In the genomic region with DNA sequence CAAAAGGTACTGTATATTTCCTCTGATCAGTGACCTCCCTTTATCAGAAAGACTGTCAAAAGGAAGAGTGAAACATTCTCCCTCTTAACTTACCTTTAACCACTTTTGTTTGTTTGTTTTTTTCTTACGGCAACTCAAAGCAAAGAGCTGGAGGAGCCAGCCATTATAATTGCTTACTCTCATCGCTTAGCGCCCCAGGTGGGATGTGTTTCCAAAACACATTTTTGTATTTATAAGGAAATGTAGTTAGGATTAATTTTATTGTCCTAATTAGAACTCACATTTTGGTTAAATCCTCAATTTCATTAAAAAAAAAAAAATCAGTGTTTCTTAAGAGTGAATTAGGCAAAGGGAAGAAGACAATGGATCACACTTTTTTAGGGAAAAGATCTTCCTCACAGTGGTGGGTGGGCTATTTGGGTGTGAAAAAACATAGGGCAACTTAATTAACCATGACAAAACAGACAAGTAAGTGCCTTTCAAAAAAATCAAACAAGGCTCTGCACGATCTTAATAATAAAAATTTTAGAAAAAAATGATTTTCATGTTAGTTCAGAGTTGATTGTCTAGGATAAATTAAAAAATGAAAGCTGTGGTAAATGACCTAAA, we compare ENCODE assay signal across 18 cellular contexts. TPM values are rescaled to one million over a fixed set of nuclear protein-coding genes. Genes with fewer than 3 reads are reported as not detected.
DNase-seq lines count a peak whose midpoint lies in the region; ATAC-seq, FAIRE-seq and TF ChIP-seq lines count a peak whose summit lies in the region.
"Had no signal": no experiment of that assay in that cellular context is flagged by ENCODE, and none has a peak within 500 bp of the region (broad histone marks: within the 10 kb centered on the region; RNA-seq: fewer than 3 reads in every experiment).

No MANE protein-coding gene starts in this region.

- ATAC-seq in HepG2 (no peak), HG02840 (IDR thresholded peaks at IDR 0.05; ENCODE audit: low FRiP score, unreplicated experiment) (no peak)
- no peak for ATAC-seq in naive thymus-derived CD4-positive, alpha-beta T cell
- ATAC-seq: activated CD8-positive, alpha-beta T cell treated with anti-CD3 and anti-CD28 coated beads, Interleukin-2, amount 10 ng/mL, durations not matched to agents 7 days and 5 days had no signal

- H3K4me1 ChIP-seq in HepG2 (ENCODE audit: insufficient read depth, low read length) (peaks cover 75% of the 10 kb centered on the region), stomach (peaks cover 24 to 76% (median 44%) of the 10 kb centered on the region in 4 donors)
- H3K4me1 ChIP-seq in naive thymus-derived CD4-positive, alpha-beta T cell (ENCODE audit: control insufficient read depth in 2 of 2, insufficient read depth in 2 of 2, low read length in 2 of 2): peaks cover 0 to 8% of the 10 kb centered on the region in 2 donors
- H3K4me1 ChIP-seq: BE2C, colonic mucosa had no signal

- no peak for TF ChIP-seq RAD21 in HepG2 (CRISPR knock-in tag; IDR thresholded peaks at IDR 0.05)

- H3K4me2 ChIP-seq in HepG2 (ENCODE audit: low read depth, low read length): peak overlapping the region; percentile 28

- CTCF ChIA-PET in HepG2 (lab: Yijun Ruan, JAX; ENCODE audit: low intra/inter-chr PET ratio, low total read pairs): no interaction called here
- CTCF ChIA-PET in naive thymus-derived CD4-positive, alpha-beta T cell (lab: Charles Lee): no interaction called here

- TF ChIP-seq CTCF in HepG2 (CRISPR knock-in tag; IDR thresholded peaks at IDR 0.05): no peak
- TF ChIP-seq CTCF in stomach (IDR thresholded peaks at IDR 0.05): no peak

- TF ChIP-seq EP300 in HepG2 (IDR thresholded peaks at IDR 0.05; ENCODE audit: low read depth in 2 of 2, low read length in 2 of 2) (no peak), HepG2 (CRISPR knock-in tag; IDR thresholded peaks at IDR 0.05; ENCODE audit: borderline replicate concordance) (no peak), stomach (IDR thresholded peaks at IDR 0.05) (no peak)

- H3K27me3 Mint-ChIP-seq in naive thymus-derived CD4-positive, alpha-beta T cell: peaks cover 4 to 46% (median 14%) of the 10 kb centered on the region in 5 donors

- no peaks in the 10 kb centered on the region for H3K27me3 ChIP-seq in HepG2 (ENCODE audit: control insufficient read depth in 1 of 2, insufficient read depth in 2 of 2, low read length in 2 of 2)
- no peaks in the 10 kb centered on the region for H3K27me3 ChIP-seq in stomach
- no peaks in the 10 kb centered on the region for H3K27me3 ChIP-seq in naive thymus-derived CD4-positive, alpha-beta T cell (ENCODE audit: control insufficient read depth in 2 of 2, insufficient read depth in 2 of 2, low read length in 2 of 2)
- H3K27me3 ChIP-seq: colonic mucosa had no signal

- BruUV-seq in HepG2 (replicated peaks; lab: Mats Ljungman, UMichigan): no TSS peak

- H3K27ac ChIP-seq in HepG2 (ENCODE audit: extremely low read length, insufficient read depth, low read length) (no peak overlapping the region), stomach (peak overlapping the region in 4 of 5 donors; percentile 62 to 98 (median 85))
- no peak overlapping the region for H3K27ac ChIP-seq in naive thymus-derived CD4-positive, alpha-beta T cell (ENCODE audit: low read depth, low read length)

- H3K9me3 ChIP-seq in HepG2 (ENCODE audit: low read length) (no peaks in the 10 kb centered on the region), stomach (no peaks in the 10 kb centered on the region)
- H3K9me3 ChIP-seq in naive thymus-derived CD4-positive, alpha-beta T cell (ENCODE audit: control insufficient read depth in 2 of 3, low read length in 3 of 3): no peaks in the 10 kb centered on the region
- H3K9me3 ChIP-seq: BE2C, colonic mucosa had no signal

- H3K4me3 ChIP-seq in HepG2 (replicated peaks in 1 of 3; ENCODE audit: insufficient read depth in 1 of 3, low read depth in 2 of 3, low read length in 3 of 3) (no peak overlapping the region), stomach (no peak overlapping the region)
- H3K4me3 ChIP-seq in naive thymus-derived CD4-positive, alpha-beta T cell (ENCODE audit: low read length): no peak overlapping the region
- H3K4me3 ChIP-seq: colonic mucosa had no signal

- H3K9me3 Mint-ChIP-seq in naive thymus-derived CD4-positive, alpha-beta T cell: peaks cover 0 to 3% (median 0%) of the 10 kb centered on the region in 11 donors
- H3K9me3 Mint-ChIP-seq: activated T-helper 1 cell treated with anti-CD3 and anti-CD28 coated beads, Interleukin-12 subunit alpha, Interleukin-12 subunit beta, Interleukin-2, Interleukin-4 antibody, amounts not matched to agents 30 ng/mL and 10 ng/mL and 1 ng/mL, durations not matched to agents 14 hours and 24 hours and 36 hours had no signal

- no peak overlapping the region for H2AFZ ChIP-seq in HepG2 (ENCODE audit: low read length)

- WGBS in HepG2 (ENCODE audit: low lambda C conversion rate): 24% methylated on average over 4 of the region's 4 CpGs
- WGBS in stomach, 5 donors: 68 to 86% (median 78%) methylated on average over 4 of the region's 4 CpGs

- POLR2A ChIA-PET in HepG2 (lab: Yijun Ruan, JAX): interaction anchor here (1.4 to 2.8 kb wide), 4 partner anchors 13 to 167 kb away, joined by 4 to 20 read pairs (median 7); a partner anchor contains a TSS
- POLR2A ChIA-PET in naive thymus-derived CD4-positive, alpha-beta T cell (lab: Charles Lee): no interaction called here

- no peak overlapping the region for H3K9ac ChIP-seq in HepG2 (ENCODE audit: insufficient read depth, low read depth, low read length)

- TF ChIP-seq POLR2A in HepG2 (IDR thresholded peaks at IDR 0.05; ENCODE audit: insufficient read depth in 1 of 2, low read depth in 2 of 2, low read length in 2 of 2) (no peak), stomach (IDR thresholded peaks at IDR 0.05) (no peak)

- no peak overlapping the region for H3K27ac Mint-ChIP-seq in naive thymus-derived CD4-positive, alpha-beta T cell
- H3K27ac Mint-ChIP-seq: activated CD8-positive, alpha-beta T cell treated with anti-CD3 and anti-CD28 coated beads, Interleukin-2, amount 10 ng/mL, durations not matched to agents 7 days and 5 days; activated T-helper 1 cell treated with anti-CD3 and anti-CD28 coated beads, Interleukin-12 subunit alpha, Interleukin-12 subunit beta, Interleukin-2, Interleukin-4 antibody, amounts not matched to agents 30 ng/mL and 10 ng/mL and 1 ng/mL, durations not matched to agents 14 hours and 24 hours and 36 hours had no signal

- no peaks in the 10 kb centered on the region for H4K20me1 ChIP-seq in HepG2 (ENCODE audit: insufficient read depth, low read length)

- peak overlapping the region in 3 of 10 donors; percentile 16 to 48 (median 22) for H3K4me3 Mint-ChIP-seq in naive thymus-derived CD4-positive, alpha-beta T cell
- H3K4me3 Mint-ChIP-seq: activated CD8-positive, alpha-beta T cell treated with anti-CD3 and anti-CD28 coated beads, Interleukin-2, amount 10 ng/mL, durations not matched to agents 7 days and 5 days had no signal

- H3K36me3 Mint-ChIP-seq in naive thymus-derived CD4-positive, alpha-beta T cell: peaks cover 0 to 6% (median 3%) of the 10 kb centered on the region in 5 donors

- H3K36me3 ChIP-seq in HepG2 (replicated peaks in 1 of 2; ENCODE audit: control insufficient read depth in 1 of 2, insufficient read depth in 2 of 2, low read length in 2 of 2) (no peaks in the 10 kb centered on the region), stomach (no peaks in the 10 kb centered on the region)
- no peaks in the 10 kb centered on the region for H3K36me3 ChIP-seq in naive thymus-derived CD4-positive, alpha-beta T cell (ENCODE audit: control insufficient read depth in 2 of 3, insufficient read depth in 3 of 3, low read length in 3 of 3)
- H3K36me3 ChIP-seq: BE2C, colonic mucosa had no signal

- FAIRE-seq in TTC549 (lab: Jason Lieb, UNC) (peak; percentile 7), HepG2 (lab: Jason Lieb, UNC) (no peak)

- DNase-seq in HT-29 (ENCODE audit: low spot score) (peak; percentile 19), HepG2 (ENCODE audit: low spot score) (no peak), stomach (no peak), NCI-H82 treated with DMSO at 0.1 percent for 48 hours (lab: John Stamatoyannopoulos, UW; ENCODE audit: unreplicated experiment) (no peak), globus pallidus (ENCODE audit: low spot score) (no peak)
- DNase-seq in naive thymus-derived CD4-positive, alpha-beta T cell: no peak
- DNase-seq: activated CD8-positive, alpha-beta T cell treated with anti-CD3 and anti-CD28 coated beads, Interleukin-2, amount 10 ng/mL, durations not matched to agents 7 days and 5 days; BE2C; colonic mucosa; glutamatergic neuron; kidney glomerular epithelial cell; MM.1S; NCI-H2029 treated with DMSO at 0.1 percent for 48 hours; NCI-H526 treated with DMSO at 0.1 percent for 48 hours; substantia nigra had no signal

- in situ Hi-C loops in HepG2 (cut with HindIII; ENCODE audit: extremely low pct_ligation_motif_present, low pct_unique_long_range_greater_than_20kb): loop anchor here (5.0 kb wide), 1 partner anchor 166 kb away; a partner anchor contains a TSS

- intact Hi-C loops in HepG2 (cut with micrococcal nuclease; ENCODE audit: unreplicated experiment) (loop anchor here (5.0 kb wide), 1 partner anchor 166 kb away; a partner anchor contains a TSS), stomach (cut with DNase I; ENCODE audit: low total_unique reads) (no loop called here)
- intact Hi-C loops in naive thymus-derived CD4-positive, alpha-beta T cell (cut with micrococcal nuclease): loop anchor here (1.0 kb wide), 1 partner anchor 167 kb away; a partner anchor contains a TSS

- H3K79me2 ChIP-seq in HepG2 (ENCODE audit: insufficient read depth, low read length): peaks cover 33% of the 10 kb centered on the region

- H3K4me1 Mint-ChIP-seq in naive thymus-derived CD4-positive, alpha-beta T cell: peaks cover 7 to 29% (median 14%) of the 10 kb centered on the region in 7 donors

RNA-seq across cellular contexts. Expression of a gene that starts 1.2 kb away (rescaled TPM):
- 10.2 and 11.8 TPM in 2 replicates for total RNA-seq in HT-29 (2014; rRNA removed; shearing (Covaris generic))
- total RNA-seq in HepG2 (2016; rRNA removed; fragmentation: Illumina TruSeq; extraction: Trizol): 28.2 and 39.1 TPM in 2 replicates
- total RNA-seq in HepG2 (2016; cell fraction: cytosol; rRNA removed; fragmentation: Illumina TruSeq; extraction: Trizol; ENCODE audit: low read depth): 14.4 and 16.0 TPM in 2 replicates
- 28.7 and 34.3 TPM in 2 replicates for total RNA-seq in HepG2 (2016; cell fraction: insoluble cytoplasmic fraction; rRNA removed; fragmentation: Illumina TruSeq; extraction: Trizol)
- total RNA-seq in HepG2 (2016; cell fraction: membrane; rRNA removed; fragmentation: Illumina TruSeq; extraction: Trizol): 29.1 and 31.7 TPM in 2 replicates
- total RNA-seq in HepG2 (2016; cell fraction: nucleus; rRNA removed; fragmentation: Illumina TruSeq; extraction: Trizol): 27.6 and 29.4 TPM in 2 replicates
- polyA plus RNA-seq in HepG2 (2011; rRNA removed): 8.4 and 11.3 TPM in 2 replicates
- polyA plus RNA-seq in HepG2 (2011; cell fraction: cytosol; rRNA removed): 7.5 and 8.1 TPM in 2 replicates
- 6.0 and 7.3 TPM in 2 replicates for polyA plus RNA-seq in HepG2 (2011; cell fraction: nucleus; rRNA removed)
- polyA plus RNA-seq in HepG2 (2012): 6.6 and 11.5 TPM in 2 replicates
- polyA plus RNA-seq in HepG2 (2016; cell fraction: cytosol; fragmentation: Illumina TruSeq; extraction: Trizol; ENCODE audit: low read depth): 8.4 and 10.1 TPM in 2 replicates
- polyA plus RNA-seq in HepG2 (2016; cell fraction: insoluble cytoplasmic fraction; fragmentation: Illumina TruSeq; extraction: Trizol; ENCODE audit: low read depth): 14.6 and 15.0 TPM in 2 replicates
- 9.6 and 11.2 TPM in 2 replicates for polyA plus RNA-seq in HepG2 (2016; cell fraction: membrane; fragmentation: Illumina TruSeq; extraction: Trizol; ENCODE audit: low read depth)
- polyA plus RNA-seq in HepG2 (2016; cell fraction: nucleus; fragmentation: Illumina TruSeq; extraction: Trizol; ENCODE audit: insufficient read depth, low read depth): 12.7 and 13.6 TPM in 2 replicates
- 13.8 and 29.8 TPM in 2 replicates for polyA minus RNA-seq in HepG2 (2011; rRNA and poly(A)+ RNA removed; ENCODE audit: low replicate concordance)
- polyA minus RNA-seq in HepG2 (2011; cell fraction: cytosol; rRNA and poly(A)+ RNA removed): 17.3 and 19.4 TPM in 2 replicates
- polyA minus RNA-seq in HepG2 (2011; cell fraction: nucleus; rRNA and poly(A)+ RNA removed): 29.9 and 31.0 TPM in 2 replicates
- total RNA-seq in stomach: 100 to 1,000 TPM in 2 of 5 donors, 10 to 100 TPM in 3; 25.8 to 126 (median 59.6) TPM
- 10 to 100 TPM in 2 of 3 donors, 1 to 10 TPM in 1; 3.0 to 14.1 (median 10.6) TPM for polyA plus RNA-seq in stomach
- 10 to 100 TPM; 15.0 to 42.2 (median 23.2) TPM for total RNA-seq in naive thymus-derived CD4-positive, alpha-beta T cell
- polyA plus RNA-seq in naive thymus-derived CD4-positive, alpha-beta T cell: 10 to 100 TPM; 10.0 to 18.8 TPM

Comparison
In these comparisons a context has a peak if more than half of its experiments do, and no peak if none do; other contexts are left out.
1. H3K27ac ChIP-seq: peak in stomach (4 of 5); none in HepG2 (single experiment) and naive thymus-derived CD4-positive, alpha-beta T cell (single experiment).